28 cellular contexts compared by ENCODE assay signal in genomic region chr9:93830606-93831005, GRCh38.
"Had no signal": no experiment of that assay in that cellular context is flagged by ENCODE, and none has a peak within 500 bp of the region (broad histone marks: within the 10 kb centered on the region; RNA-seq: fewer than 3 reads in every experiment).

No MANE protein-coding gene starts in this region.

- DNase-seq: activated CD4-positive, alpha-beta memory T cell treated with anti-CD3 and anti-CD28 coated beads for 36 hours; activated CD4-positive, alpha-beta T cell treated with anti-CD3 and anti-CD28 coated beads, Interleukin-2, amount 10 ng/mL, durations not matched to agents 7 days and 5 days; activated CD4-positive, CD25-positive, alpha-beta regulatory T cell; activated CD8-positive, alpha-beta memory T cell treated with anti-CD3 and anti-CD28 coated beads, Interleukin-2, amount 50 U/mL, for 4 hours; activated naive CD4-positive, alpha-beta T cell treated with anti-CD3 and anti-CD28 coated beads, Interleukin-2, amount 50 U/mL, for 16 hours; activated naive CD8-positive, alpha-beta T cell treated with anti-CD3 and anti-CD28 coated beads, Interleukin-2, amount 10 ng/mL, durations not matched to agents 7 days and 5 days; activated T-cell treated with anti-CD3 and anti-CD28 coated beads, Interleukin-2, amount 50 U/mL, for 72 hours; adrenal gland; anterior cingulate cortex; KG1; MG63; MV-4-11; NCI-H1092 treated with DMSO at 0.1 percent for 48 hours; NCI-H1417 treated with DMSO at 0.1 percent for 48 hours; NCI-H1694; NCI-H2029 treated with DMSO at 0.1 percent for 48 hours; NCI-H345; NCI-H510A; NCI-H526 treated with DMSO at 0.1 percent for 48 hours; NCI-H82; OCI-M1; RPMI8226; SJCRH30; SK-N-SH; T-helper 1 cell had no signal

- H3K27ac ChIP-seq: adrenal gland, SJCRH30, VCaP had no signal

- H3K4me2 ChIP-seq: SK-N-SH had no signal

- H3K4me1 ChIP-seq: adrenal gland, SJCRH30 had no signal

- H3K9ac ChIP-seq: SK-N-SH had no signal

- H3K4me3 ChIP-seq: adrenal gland, MG63, SJCRH30 had no signal

- H3K9me3 ChIP-seq: MG63, SK-N-SH had no signal

- ATAC-seq: activated T-cell treated with anti-CD3 and anti-CD28 coated beads, Interleukin-2, amount 50 U/mL, for 72 hours; Panc1; Right ventricle myocardium inferior had no signal

- H3K36me3 ChIP-seq: adrenal gland, MG63, SJCRH30 had no signal
